In genomic region chr1:2346691-2347408, GRCh38 we compare ENCODE assay signal across 16 cellular contexts. TPM values are rescaled to one million over a fixed set of nuclear protein-coding genes. Genes with fewer than 3 reads are reported as not detected.
A peak's percentile ranks its signal among the peaks of the same experiment; 100 is the strongest.
DNase-seq lines count a peak whose midpoint lies in the region; ATAC-seq and TF ChIP-seq lines count a peak whose summit lies in the region.
"Had no signal": no experiment of that assay in that cellular context is flagged by ENCODE, and none has a peak within 500 bp of the region (broad histone marks: within the 10 kb centered on the region; RNA-seq: fewer than 3 reads in every experiment).

No MANE protein-coding gene starts in this region.

- DNase-seq in activated T-cell treated with anti-CD3 and anti-CD28 coated beads, Interleukin-2, amount 50 U/mL, for 1 hour: peak; percentile 9
- DNase-seq in activated T-cell treated with anti-CD3 and anti-CD28 coated beads, Interleukin-2, amount 50 U/mL, for 48 hours: no peak
- DNase-seq in RWPE2 (ENCODE audit: low spot score) (peak; percentile 9), left lung (peak; percentile 22 to 51), suprapubic skin (ENCODE audit: low spot score in 2 of 2) (peak; percentile 43 to 44), RKO (ENCODE audit: low spot score) (no peak), NCI-H1417 (lab: John Stamatoyannopoulos, UW) (no peak)
- DNase-seq: GDM1, GOT3, NCI-H1092 treated with DMSO at 0.1 percent for 48 hours, NCI-H1694 treated with DMSO at 0.1 percent for 48 hours, NCI-H2107, NCI-H2227 treated with DMSO at 0.1 percent for 48 hours, SHP77 had no signal

- H3K9me3 ChIP-seq in RWPE2 (ENCODE audit: severe bottlenecking): no peaks in the 10 kb centered on the region
- no peaks in the 10 kb centered on the region for H3K9me3 ChIP-seq in left lung
- H3K9me3 ChIP-seq in suprapubic skin: no peaks in the 10 kb centered on the region
- H3K9me3 ChIP-seq: BLaER1 treated with 17β-estradiol and CSF1 and Interleukin-3, amounts not matched to agents 10 nM and 100 nM had no signal

- H3K4me1 ChIP-seq in RWPE2 (ENCODE audit: insufficient read depth, poor library complexity, severe bottlenecking) (peaks cover 5% of the 10 kb centered on the region), left lung (no peaks in the 10 kb centered on the region), suprapubic skin (peaks cover 9% of the 10 kb centered on the region)

- no peaks in the 10 kb centered on the region for H3K27me3 ChIP-seq in RWPE2 (ENCODE audit: insufficient read depth, poor library complexity, severe bottlenecking)
- no peaks in the 10 kb centered on the region for H3K27me3 ChIP-seq in left lung
- H3K27me3 ChIP-seq in suprapubic skin: no peaks in the 10 kb centered on the region

- no peak for TF ChIP-seq POLR2A in suprapubic skin (IDR thresholded peaks at IDR 0.05)

- H3K36me3 ChIP-seq in RWPE2 (ENCODE audit: low read depth): no peaks in the 10 kb centered on the region
- H3K36me3 ChIP-seq in left lung: no peaks in the 10 kb centered on the region
- no peaks in the 10 kb centered on the region for H3K36me3 ChIP-seq in suprapubic skin
- H3K36me3 ChIP-seq: BLaER1 treated with 17β-estradiol and CSF1 and Interleukin-3, amounts not matched to agents 10 nM and 100 nM had no signal

- ATAC-seq in RWPE2 (ENCODE audit: low read depth) (no peak), left lung (no peak)
- ATAC-seq: GM12878 had no signal

- TF ChIP-seq CTCF in RWPE2 (IDR thresholded peaks at IDR 0.05; ENCODE audit: poor library complexity, severe bottlenecking) (no peak), left lung (IDR thresholded peaks at IDR 0.05) (no peak), suprapubic skin (IDR thresholded peaks at IDR 0.05) (no peak)

- H3K4me3 ChIP-seq in RWPE2 (ENCODE audit: severe bottlenecking): no peak overlapping the region
- no peak overlapping the region for H3K4me3 ChIP-seq in left lung
- no peak overlapping the region for H3K4me3 ChIP-seq in suprapubic skin
- H3K4me3 ChIP-seq: BLaER1 treated with 17β-estradiol and CSF1 and Interleukin-3, amounts not matched to agents 10 nM and 100 nM; GM12878 had no signal

- intact Hi-C loops in left lung (cut with DNase I): no loop called here

- WGBS in suprapubic skin: 85% methylated on average over 12 of the region's 17 CpGs

- TF ChIP-seq EP300 in suprapubic skin (IDR thresholded peaks at IDR 0.05): no peak

- H3K27ac ChIP-seq in RWPE2 (ENCODE audit: poor library complexity, severe bottlenecking): no peak overlapping the region
- H3K27ac ChIP-seq in left lung: no peak overlapping the region
- no peak overlapping the region for H3K27ac ChIP-seq in suprapubic skin
- H3K27ac ChIP-seq: BLaER1 treated with 17β-estradiol and CSF1 and Interleukin-3, amounts not matched to agents 10 nM and 100 nM had no signal

RNA-seq across cellular contexts. Expression of gene MORN1, which starts 44.5 kb away (rescaled TPM):
- total RNA-seq in left lung (1 to 10 TPM; 7.5 to 9.8 TPM), suprapubic skin (10 to 100 TPM in 2 of 4 donors, 1 to 10 TPM in 2; 5.7 to 13.4 (median 8.5) TPM)

RNA-seq across cellular contexts. Expression of gene RER1, which starts 44.8 kb away (rescaled TPM):
- total RNA-seq in left lung (100 to 1,000 TPM; 163 to 167 TPM), suprapubic skin (10 to 100 TPM; 56.9 to 86.5 (median 81.4) TPM)

Comparison
In these comparisons a context has a peak if more than half of its experiments do, and no peak if none do; other contexts are left out.
1. DNase-seq: peak in activated T-cell treated with anti-CD3 and anti-CD28 coated beads, Interleukin-2, amount 50 U/mL, for 1 hour (single experiment), RWPE2 (single experiment), left lung (2 of 2) and suprapubic skin (2 of 2); none in activated T-cell treated with anti-CD3 and anti-CD28 coated beads, Interleukin-2, amount 50 U/mL, for 48 hours (0 of 2), RKO (single experiment) and NCI-H1417 (0 of 3).